In the genomic region with DNA sequence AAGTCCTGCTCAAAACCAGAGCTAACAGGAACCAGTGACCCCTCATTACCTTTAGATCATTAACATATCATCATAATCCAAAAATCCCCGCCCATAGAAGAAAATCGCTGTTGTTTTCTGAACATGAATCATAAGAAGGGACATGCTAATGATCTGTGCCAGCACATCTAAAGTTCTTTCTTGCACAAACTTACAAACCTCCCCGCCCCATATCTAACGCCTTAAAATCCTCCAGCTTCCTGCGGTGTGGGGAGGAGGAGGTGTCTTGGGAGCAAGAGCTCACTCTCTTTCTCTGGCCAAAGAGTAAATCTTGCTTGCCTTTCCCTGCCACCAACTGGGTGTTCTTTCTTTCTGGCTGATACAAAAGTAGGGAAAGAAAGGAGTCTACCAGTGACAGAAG, we compare ENCODE assay signal across 24 cellular contexts.
DNase-seq lines count a peak whose midpoint lies in the region; ATAC-seq, FAIRE-seq and TF ChIP-seq lines count a peak whose summit lies in the region.
"Had no signal": no experiment of that assay in that cellular context is flagged by ENCODE, and none has a peak within 500 bp of the region (broad histone marks: within the 10 kb centered on the region; RNA-seq: fewer than 3 reads in every experiment).

No MANE protein-coding gene starts in this region.

- H3K9me1 ChIP-seq in keratinocyte (ENCODE audit: control insufficient read depth, extremely low read depth, insufficient read depth, low read length), result no peaks in the 10 kb centered on the region

- no peaks in the 10 kb centered on the region for H3K9me3 ChIP-seq in keratinocyte (ENCODE audit: control insufficient read depth, low read depth, low read length)
- no peaks in the 10 kb centered on the region for H3K9me3 ChIP-seq in suprapubic skin
- H3K9me3 ChIP-seq: heart left ventricle, ovary, tibial artery had no signal

- peak; percentile 52 for DNase-seq in amniotic epithelial cell (ENCODE audit: low read depth)
- peak; percentile 1 for DNase-seq in fibroblast of peridontal ligament (ENCODE audit: extremely low read depth)
- DNase-seq in keratinocyte (ENCODE audit: low read depth, low spot score), result no peak
- peak in 1 of 2 donors; percentile 73 for DNase-seq in suprapubic skin (ENCODE audit: low spot score in 2 of 2)
- DNase-seq in NCI-H2029 treated with DMSO at 0.1 percent for 48 hours (lab: John Stamatoyannopoulos, UW), result no peak
- no peak for DNase-seq in coronary artery (ENCODE audit: low spot score)
- DNase-seq: activated CD4-positive, alpha-beta memory T cell treated with anti-CD3 and anti-CD28 coated beads for 36 hours; activated CD4-positive, CD25-positive, alpha-beta regulatory T cell; activated CD8-positive, alpha-beta memory T cell treated with anti-CD3 and anti-CD28 coated beads, Interleukin-2, amount 50 U/mL, for 48 hours; CD4-positive, alpha-beta T cell; effector CD8-positive, alpha-beta T cell; heart left ventricle; midbrain; natural killer cell; NCI-H1417; NCI-H2081 treated with DMSO at 0.1 percent for 48 hours; NCI-H82; ovary; stimulated activated CD4-positive, alpha-beta T cell treated with anti-CD3 and anti-CD28 coated beads, Interleukin-15, amount 100 ng/mL, for 24 hours; stimulated activated naive CD8-positive, alpha-beta T cell treated with anti-CD3 and anti-CD28 coated beads, Interleukin-15, Interleukin-2, amounts not matched to agents 100 U/mL and 50 U/mL, for 24 hours; SW 1271; T1000 had no signal

- TF ChIP-seq POLR2A in suprapubic skin (IDR thresholded peaks at IDR 0.05), result no peak

- H3K9ac ChIP-seq in keratinocyte (ENCODE audit: control insufficient read depth, extremely low read depth, insufficient read depth, low read length), result no peak overlapping the region

- H3K36me3 ChIP-seq in keratinocyte (ENCODE audit: control insufficient read depth in 2 of 2, extremely low read depth in 1 of 2, insufficient read depth in 2 of 2, low read length in 2 of 2) (no peaks in the 10 kb centered on the region), suprapubic skin (no peaks in the 10 kb centered on the region)
- H3K36me3 ChIP-seq: heart left ventricle, ovary, tibial artery had no signal

- H3K4me2 ChIP-seq in keratinocyte (ENCODE audit: control insufficient read depth, extremely low read depth, insufficient read depth, low read depth, low read length), result no peak overlapping the region

- dilution Hi-C loops in keratinocyte (cut with MboI; ENCODE audit: extremely low pct_ligation_motif_present, low sequenced_read_pairs), result no loop called here

- no peaks in the 10 kb centered on the region for H3K79me2 ChIP-seq in keratinocyte (ENCODE audit: control insufficient read depth, insufficient read depth, low read length)

- H3K27me3 ChIP-seq in keratinocyte (ENCODE audit: control insufficient read depth, extremely low read depth, insufficient read depth, low read length) (peaks cover 50% of the 10 kb centered on the region), suprapubic skin (no peaks in the 10 kb centered on the region)
- H3K27me3 ChIP-seq: heart left ventricle, ovary had no signal

- H3K4me3 ChIP-seq in keratinocyte (ENCODE audit: control insufficient read depth in 2 of 3, extremely low read depth in 1 of 3, insufficient read depth in 2 of 3, low read depth in 1 of 3, low read length in 3 of 3) (no peak overlapping the region), suprapubic skin (no peak overlapping the region), coronary artery (no peak overlapping the region)
- H3K4me3 ChIP-seq: heart left ventricle, ovary, tibial artery had no signal

- no peak for ATAC-seq in GM21381 (IDR thresholded peaks at IDR 0.05; ENCODE audit: unreplicated experiment)
- ATAC-seq: natural killer cell; stimulated activated naive CD8-positive, alpha-beta T cell treated with anti-CD3 and anti-CD28 coated beads, Interleukin-15, Interleukin-2, amounts not matched to agents 100 U/mL and 50 U/mL, for 24 hours had no signal

- TF ChIP-seq CTCF in keratinocyte (optimal IDR thresholded peaks at IDR 0.05 in 1 of 3, IDR thresholded peaks at IDR 0.05 in 1 of 3, conservative IDR thresholded peaks at IDR 0.05 in 1 of 3; ENCODE audit: extremely low read depth in 1 of 3, insufficient read depth in 2 of 3, low read length in 3 of 3), result no peak
- no peak for TF ChIP-seq CTCF in suprapubic skin (IDR thresholded peaks at IDR 0.05)
- no peak for TF ChIP-seq CTCF in coronary artery (IDR thresholded peaks at IDR 0.05)

- no peak for TF ChIP-seq EP300 in suprapubic skin (IDR thresholded peaks at IDR 0.05)

- H3K4me1 ChIP-seq in keratinocyte (ENCODE audit: control insufficient read depth, extremely low read depth, insufficient read depth, low read length) (peaks cover 4% of the 10 kb centered on the region), suprapubic skin (peaks cover 38% of the 10 kb centered on the region)
- H3K4me1 ChIP-seq: tibial artery had no signal

- H3K27ac ChIP-seq in keratinocyte (ENCODE audit: control insufficient read depth, insufficient read depth, low read length) (no peak overlapping the region), suprapubic skin (peak overlapping the region; percentile 80), coronary artery (no peak overlapping the region)
- H3K27ac ChIP-seq: heart left ventricle, ovary, tibial artery had no signal

- H4K20me1 ChIP-seq in keratinocyte (ENCODE audit: control insufficient read depth, extremely low read depth, insufficient read depth, low read length), result no peaks in the 10 kb centered on the region

- no peak overlapping the region for H2AFZ ChIP-seq in keratinocyte (ENCODE audit: control insufficient read depth, low read length)

- 24% methylated on average over 5 of the region's 5 CpGs for WGBS in suprapubic skin

- FAIRE-seq in keratinocyte (lab: Jason Lieb, UNC), result peak; percentile 36

Comparison
In these comparisons a context has a peak if more than half of its experiments do, and no peak if none do; other contexts are left out.
1. DNase-seq: peak in amniotic epithelial cell (single experiment) and fibroblast of peridontal ligament (single experiment); none in keratinocyte (single experiment), NCI-H2029 treated with DMSO at 0.1 percent for 48 hours (single experiment) and coronary artery (single experiment).